Comparison of ENCODE assay signal across 8 cellular contexts in genomic region chr3:30631237-30631961, GRCh38. TPM values are rescaled to one million over a fixed set of nuclear protein-coding genes. Genes with fewer than 3 reads are reported as not detected.
A peak's percentile ranks its signal among the peaks of the same experiment; 100 is the strongest.
DNase-seq lines count a peak whose midpoint lies in the region; ATAC-seq, FAIRE-seq and TF ChIP-seq lines count a peak whose summit lies in the region.

No MANE protein-coding gene starts in this region.

- H2AFZ ChIP-seq in PC-3 (ENCODE audit: low read length), result no peak overlapping the region
- H2AFZ ChIP-seq in GM12878 (ENCODE audit: control insufficient read depth, low read depth, low read length), result no peak overlapping the region

- RAD21 ChIA-PET in GM12878 (lab: Charles Lee; ENCODE audit: unreplicated experiment), result no interaction called here

- peak; percentile 34 for ATAC-seq in GM18907 (IDR thresholded peaks at IDR 0.05; ENCODE audit: unreplicated experiment)
- ATAC-seq in PC-3, result peak; percentile 56
- no peak for ATAC-seq in GM12878
- no peak for ATAC-seq in HG03095 (IDR thresholded peaks at IDR 0.05; ENCODE audit: unreplicated experiment)

- 5% methylated on average over 8 of the region's 8 CpGs for WGBS in GM12878 (ENCODE audit: insufficient coverage, insufficient replicate concordance, low lambda C conversion rate, missing lambda C conversion rate)

- in situ Hi-C loops in GM12878 (cut with MboI), result no loop called here

- intact Hi-C loops in PC-3 (cut with micrococcal nuclease) (no loop called here), GM12878 (cut with micrococcal nuclease; ENCODE audit: unreplicated experiment) (no loop called here)

- no peaks in the 10 kb centered on the region for H3K9me2 ChIP-seq in PC-3 (replicated peaks; ENCODE audit: low read length)

- peak; percentile 51 for DNase-seq in PC-3
- no peak for DNase-seq in GM12878 (ENCODE audit: low read depth, low spot score)
- no peak for DNase-seq in RPMI8226
- no peak for DNase-seq in NCI-H2171 (lab: John Stamatoyannopoulos, UW)
- DNase-seq in MG63, result no peak

- no TSS peak for BruUV-seq in PC-3 (replicated peaks; lab: Mats Ljungman, UMichigan)
- BruUV-seq in GM12878 (replicated peaks; lab: Mats Ljungman, UMichigan), result no TSS peak

- SMC1A ChIA-PET in GM12878 (lab: Charles Lee; ENCODE audit: uncharacterized antibody, unreplicated experiment), result interaction anchor here (1.2 kb wide), 1 partner anchor 11 kb away, joined by 4 read pairs; no protein-coding TSS in a partner anchor

- peak overlapping the region; percentile 24 for H3K27ac ChIP-seq in PC-3 (ENCODE audit: low read length)
- no peak overlapping the region for H3K27ac ChIP-seq in GM12878 (ENCODE audit: control insufficient read depth, insufficient read depth)
- H3K27ac ChIP-seq in rectal smooth muscle tissue (ENCODE audit: low read depth, low read length), result peak overlapping the region; percentile 15

- H3F3A ChIP-seq in PC-3 (ENCODE audit: low read length, unreplicated experiment), result no peaks in the 10 kb centered on the region

- H3K9ac ChIP-seq in PC-3 (ENCODE audit: low read length), result no peak overlapping the region
- no peak overlapping the region for H3K9ac ChIP-seq in GM12878 (ENCODE audit: control insufficient read depth, insufficient read depth, low read length)
- no peak overlapping the region for H3K9ac ChIP-seq in rectal smooth muscle tissue (ENCODE audit: low read length)

- H3K27me3 ChIP-seq in PC-3 (ENCODE audit: low read length), result no peaks in the 10 kb centered on the region
- no peaks in the 10 kb centered on the region for H3K27me3 ChIP-seq in GM12878 (replicated peaks in 1 of 2; ENCODE audit: control insufficient read depth in 2 of 2, insufficient read depth in 2 of 2, low read length in 1 of 2)
- H3K27me3 ChIP-seq in rectal smooth muscle tissue (ENCODE audit: control insufficient read depth, insufficient read depth, low read length), result no peaks in the 10 kb centered on the region
- H3K27me3 ChIP-seq in MG63, result no peaks in the 10 kb centered on the region

- POLR2A ChIA-PET in PC-3 (lab: Charles Lee; ENCODE audit: unreplicated experiment) (interaction anchor here (0.7 kb wide), 1 partner anchor 350 kb away, joined by 15 read pairs; no protein-coding TSS in a partner anchor), GM12878 (lab: Charles Lee) (no interaction called here)

- no peak for TF ChIP-seq RAD21 in GM12878 (IDR thresholded peaks at IDR 0.05; ENCODE audit: insufficient read depth, low read depth, low read length)

- H3K79me2 ChIP-seq in PC-3 (ENCODE audit: low read length) (peaks cover 100% of the 10 kb centered on the region), GM12878 (ENCODE audit: control insufficient read depth, insufficient read depth, low read length) (no peaks in the 10 kb centered on the region)

- peaks cover 33% of the 10 kb centered on the region for H3K4me1 ChIP-seq in PC-3 (ENCODE audit: insufficient read depth, low read length)
- H3K4me1 ChIP-seq in GM12878 (ENCODE audit: control insufficient read depth, insufficient read depth, low read length), result no peaks in the 10 kb centered on the region
- peaks cover 39% of the 10 kb centered on the region for H3K4me1 ChIP-seq in rectal smooth muscle tissue (ENCODE audit: control insufficient read depth, insufficient read depth, low read length)

- TF ChIP-seq POLR2A in GM12878 (IDR thresholded peaks at IDR 0.05; ENCODE audit: low read depth, low read length), result no peak

- H3K4me2 ChIP-seq in PC-3 (ENCODE audit: low read length) (0 out of 2 replicates have a peak overlapping the region, but pooled peaks have one; percentile 6), GM12878 (ENCODE audit: control insufficient read depth, insufficient read depth) (no peak overlapping the region)

- FAIRE-seq in GM12878 (lab: Jason Lieb, UNC), result no peak

- TF ChIP-seq EP300 in GM12878 (IDR thresholded peaks at IDR 0.05; ENCODE audit: borderline replicate concordance in 1 of 2, control insufficient read depth in 1 of 2, low read depth in 2 of 2, low read length in 2 of 2), result no peak

- H3K9me3 ChIP-seq in PC-3 (ENCODE audit: low read length) (no peaks in the 10 kb centered on the region), GM12878 (replicated peaks; ENCODE audit: control insufficient read depth, insufficient read depth, low read length) (no peaks in the 10 kb centered on the region), MG63 (no peaks in the 10 kb centered on the region; the same call in 1 of the 2 replicates)

- peaks cover 12% of the 10 kb centered on the region for H4K20me1 ChIP-seq in PC-3 (ENCODE audit: low read length)
- no peaks in the 10 kb centered on the region for H4K20me1 ChIP-seq in GM12878 (ENCODE audit: control insufficient read depth, insufficient read depth)

- no peak for TF ChIP-seq CTCF in PC-3 (conservative IDR thresholded peaks at IDR 0.05; ENCODE audit: low read depth, low read length)
- TF ChIP-seq CTCF in GM12878 (IDR thresholded peaks at IDR 0.05 in 2 of 3, conservative IDR thresholded peaks at IDR 0.05 in 1 of 3; ENCODE audit: control insufficient read depth in 2 of 3, extremely low read depth in 1 of 3, insufficient read depth in 1 of 3, low read depth in 3 of 3, low read length in 3 of 3), result no peak

- H3K36me3 ChIP-seq in PC-3 (ENCODE audit: low read depth, low read length) (peaks cover 74% of the 10 kb centered on the region), GM12878 (ENCODE audit: control insufficient read depth in 2 of 2, insufficient read depth in 2 of 2, low read length in 1 of 2) (no peaks in the 10 kb centered on the region), rectal smooth muscle tissue (ENCODE audit: control insufficient read depth, insufficient read depth, low read length) (no peaks in the 10 kb centered on the region), MG63 (peaks cover 6% of the 10 kb centered on the region; the same call in 1 of the 2 replicates)

- H3K4me3 ChIP-seq in PC-3 (ENCODE audit: low read length) (no peak overlapping the region), GM12878 (no peak overlapping the region), rectal smooth muscle tissue (ENCODE audit: low read length) (no peak overlapping the region), MG63 (no peak overlapping the region)

- CTCF ChIA-PET in PC-3 (lab: Charles Lee), result no interaction called here
- CTCF ChIA-PET in GM12878 (lab: Yijun Ruan, JAX), result interaction anchor here (0.6 kb wide), 1 partner anchor 381 kb away, joined by 3 read pairs; no protein-coding TSS in a partner anchor

TF ChIP-seq in GM12878, 131 proteins besides CTCF, POLR2A, EP300 and RAD21 (continues in another document):
- TF ChIP-seq BHLHE40 (IDR thresholded peaks at IDR 0.05; ENCODE audit: borderline replicate concordance in 1 of 2, low read depth in 2 of 2, low read length in 1 of 2) (no peak), MXI1 (IDR thresholded peaks at IDR 0.05; ENCODE audit: low read depth, low read length) (no peak), MYB (IDR thresholded peaks at IDR 0.05; ENCODE audit: borderline replicate concordance, low read depth, low read length) (no peak), SPI1 (IDR thresholded peaks at IDR 0.05; ENCODE audit: borderline replicate concordance, insufficient read depth, low read depth, low read length) (no peak), ZSCAN29 (IDR thresholded peaks at IDR 0.05) (no peak), POLR2AphosphoS5 (IDR thresholded peaks at IDR 0.05; ENCODE audit: low read length) (no peak)

RNA-seq across cellular contexts. Expression of gene TGFBR2, which starts 25.0 kb away (rescaled TPM):
- 48.2 and 55.9 TPM in 2 replicates for total RNA-seq in PC-3 (2014; rRNA removed)
- total RNA-seq in GM12878 (2013; cell fraction: nucleolus; rRNA removed), result 0.27 and 0.47 TPM in 2 replicates
- total RNA-seq in GM12878 (2014; rRNA removed), result 0.16 and 0.17 TPM in 2 replicates
- 0.18 TPM in 2 replicates for total RNA-seq in GM12878 (2014; rRNA removed; fragmentation: Illumina TruSeq; extraction: Trizol)
- total RNA-seq in GM12878 (2021), result 0.48 and 0.62 TPM in 2 replicates
- 0.14 TPM for polyA plus RNA-seq in GM12878 (2011; ENCODE audit: low read depth)
- 0.98 and 1.2 TPM in 2 replicates for polyA plus RNA-seq in GM12878 (2011; rRNA removed)
- polyA plus RNA-seq in GM12878 (2011; cell fraction: cytosol; rRNA removed), result 0.73 and 0.74 TPM in 2 replicates
- polyA plus RNA-seq in GM12878 (2011; cell fraction: nucleus; rRNA removed), result 0.78 and 0.79 TPM in 2 replicates
- polyA plus RNA-seq in GM12878 (2012), result 0.20 TPM in 2 replicates
- polyA plus RNA-seq in GM12878 (2014; fragmentation: Illumina TruSeq; extraction: Trizol), result 0.13 and 0.19 TPM in 2 replicates
- polyA plus RNA-seq in GM12878 (2014; fragmentation: Nextera tagmentation; extraction: Ambion mirVana), result under 1 TPM; 0.02 to 0.03 TPM
- polyA plus RNA-seq in GM12878 (2014; rRNA removed), result 0.08 and 0.26 TPM in 2 replicates
- under 1 TPM in 1 of 2 experiments, not detected in 1; 0.03 TPM for polyA plus RNA-seq in GM12878 (2016; fragmentation: Nextera tagmentation; extraction: Ambion mirVana)
- polyA minus RNA-seq in GM12878 (2011; rRNA and poly(A)+ RNA removed), result 1.4 and 2.2 TPM in 2 replicates
- 0.73 and 0.80 TPM in 2 replicates for polyA minus RNA-seq in GM12878 (2011; cell fraction: cytosol; rRNA and poly(A)+ RNA removed)
- 0.97 and 1.4 TPM in 2 replicates for polyA minus RNA-seq in GM12878 (2011; cell fraction: nucleus; rRNA and poly(A)+ RNA removed)
- total RNA-seq in MG63 (2014; rRNA removed; shearing (Covaris generic); ENCODE audit: low replicate concordance), result 28.9 and 32.1 TPM in 2 replicates

Comparison
In these comparisons a context has a peak if more than half of its experiments do, and no peak if none do; other contexts are left out.
1. ATAC-seq: peak in GM18907 (single experiment) and PC-3 (single experiment); none in GM12878 (single experiment) and HG03095 (single experiment).
2. RNA of gene TGFBR2, which starts 25.0 kb away (total RNA-seq): 48.2 to 55.9 TPM in PC-3 and 28.9 to 32.1 TPM in MG63; 0.16 to 0.62 TPM in GM12878; every median in the first group is over 10 times any median in the second.